In genomic region chr16:88759245-88759975, GRCh38 we compare ENCODE assay signal across 6 cellular contexts. TPM values are rescaled to one million over a fixed set of nuclear protein-coding genes. Genes with fewer than 3 reads are reported as not detected.
A peak's percentile ranks its signal among the peaks of the same experiment; 100 is the strongest.
DNase-seq lines count a peak whose midpoint lies in the region; ATAC-seq, FAIRE-seq and TF ChIP-seq lines count a peak whose summit lies in the region.

No MANE protein-coding gene starts in this region.

- peaks cover 39% of the 10 kb centered on the region for H3K9me1 ChIP-seq in K562 (ENCODE audit: control insufficient read depth, insufficient read depth, low read length)

- DNase-seq in Peyer's patch, result peak in 2 of 3 donors; percentile 64 to 84
- peak in 1 of 4 experiments; percentile 32 for DNase-seq in K562 (ENCODE audit: extremely low read depth in 1 of 4, low spot score in 3 of 4)
- DNase-seq in small intestine, result peak; percentile 51
- no peak for DNase-seq in inferior parietal cortex (ENCODE audit: extremely low spot score)
- DNase-seq in DMS53 (lab: John Stamatoyannopoulos, UW), result no peak

- BruUV-seq in K562 (replicated peaks; lab: Mats Ljungman, UMichigan), result no TSS peak

- no peaks in the 10 kb centered on the region for H3K36me3 ChIP-seq in Peyer's patch
- H3K36me3 ChIP-seq in K562 (ENCODE audit: control insufficient read depth, insufficient read depth, low read length), result peaks cover 94% of the 10 kb centered on the region
- H3K36me3 ChIP-seq in small intestine (ENCODE audit: control insufficient read depth in 2 of 2, insufficient read depth in 2 of 2, low read length in 2 of 2), result no peaks in the 10 kb centered on the region

- FAIRE-seq in K562 (lab: Jason Lieb, UNC) (no peak), small intestine (lab: Jason Lieb, UNC) (no peak)

- TF ChIP-seq EP300 in K562 (IDR thresholded peaks at IDR 0.05; ENCODE audit: low read length), result no peak

- CTCF ChIA-PET in K562 (lab: Yijun Ruan, JAX; ENCODE audit: low intra/inter-chr PET ratio), result no interaction called here

- TF ChIP-seq RAD21 in K562 (CRISPR knock-in tag; conservative IDR thresholded peaks at IDR 0.05 in 1 of 2, IDR thresholded peaks at IDR 0.05 in 1 of 2), result peak; percentile 19 to 27; a peak in 2 of 4 replicates

- peaks cover 87% of the 10 kb centered on the region for H4K20me1 ChIP-seq in K562 (replicated peaks; ENCODE audit: control insufficient read depth, insufficient read depth, low read length)

- TF ChIP-seq POLR2A in Peyer's patch (IDR thresholded peaks at IDR 0.05) (no peak), K562 (conservative IDR thresholded peaks at IDR 0.05) (no peak)

- H2AFZ ChIP-seq in K562 (ENCODE audit: low read depth, low read length), result no peak overlapping the region

- H3K79me2 ChIP-seq in K562 (ENCODE audit: control insufficient read depth, insufficient read depth, low read length), result peaks cover 96% of the 10 kb centered on the region

- WGBS in K562 (ENCODE audit: insufficient coverage, low coverage, missing lambda C conversion rate), result 78% methylated on average over 15 of the region's 26 CpGs
- WGBS in small intestine, 3 donors, result 46 to 60% (median 59%) methylated on average over 25 to 26 of the region's 26 CpGs

- POLR2A ChIA-PET in K562 (lab: Yijun Ruan, JAX), result interaction anchor here (0.6 to 8.9 kb wide), 10 partner anchors 12 to 804 kb away, joined by 3 to 102 read pairs (median 4); no protein-coding TSS in a partner anchor

- H3K4me3 ChIP-seq in Peyer's patch (no peak overlapping the region), K562 (no peak overlapping the region), small intestine (ENCODE audit: low read depth in 1 of 2, low read length in 2 of 2) (no peak overlapping the region)

- no peaks in the 10 kb centered on the region for H3K9me3 ChIP-seq in Peyer's patch
- no peaks in the 10 kb centered on the region for H3K9me3 ChIP-seq in K562 (replicated peaks; ENCODE audit: control insufficient read depth, insufficient read depth, low read depth, low read length)
- no peaks in the 10 kb centered on the region for H3K9me3 ChIP-seq in small intestine (ENCODE audit: control insufficient read depth, low read depth)

- peak in 1 of 6 experiments; percentile 21 for TF ChIP-seq CTCF in Peyer's patch (IDR thresholded peaks at IDR 0.05)
- TF ChIP-seq CTCF in K562 (IDR thresholded peaks at IDR 0.05 in 2 of 3, conservative IDR thresholded peaks at IDR 0.05 in 1 of 3; ENCODE audit: insufficient read depth in 2 of 3, low read depth in 1 of 3, low read length in 3 of 3), result no peak

- peaks cover 0 to 45% (median 1%) of the 10 kb centered on the region in 4 donors for H3K4me1 ChIP-seq in Peyer's patch
- peaks cover 24 to 93% of the 10 kb centered on the region in 2 experiments for H3K4me1 ChIP-seq in K562 (replicated peaks in 1 of 2; ENCODE audit: control insufficient read depth in 2 of 2, insufficient read depth in 2 of 2, low read length in 2 of 2)
- H3K4me1 ChIP-seq in small intestine (ENCODE audit: control insufficient read depth in 2 of 2, insufficient read depth in 1 of 2, low read depth in 1 of 2, low read length in 1 of 2), result peaks cover 0 to 5% of the 10 kb centered on the region in 2 donors

- in situ Hi-C loops in K562 (cut with MboI), result no loop called here

- intact Hi-C loops in K562 (cut with micrococcal nuclease), result no loop called here

- ATAC-seq in K562 (peak; percentile 34), HG03520 (IDR thresholded peaks at IDR 0.05; ENCODE audit: unreplicated experiment) (no peak)

- H3K27me3 ChIP-seq in Peyer's patch (no peaks in the 10 kb centered on the region), K562 (ENCODE audit: control insufficient read depth in 2 of 2, insufficient read depth in 2 of 2, low read length in 2 of 2) (no peaks in the 10 kb centered on the region), small intestine (ENCODE audit: control insufficient read depth in 2 of 2, insufficient read depth in 2 of 2, low read length in 2 of 2) (no peaks in the 10 kb centered on the region)

- H3K27ac ChIP-seq in Peyer's patch, result peak overlapping the region; percentile 43 to 74 (median 57)
- H3K27ac ChIP-seq in K562 (ENCODE audit: extremely low read depth, low read depth, low read length), result peak overlapping the region; percentile 32; the same call in 1 of the 3 replicates
- H3K27ac ChIP-seq in small intestine (ENCODE audit: low read depth in 1 of 2, low read length in 1 of 2), result peak overlapping the region in 1 of 2 donors; percentile 65

- peak overlapping the region; percentile 4 to 18; a peak in 2 of 4 replicates for H3K9ac ChIP-seq in K562 (ENCODE audit: insufficient read depth in 1 of 2, low read depth in 2 of 2, low read length in 2 of 2)

- no peak overlapping the region; the same call in 1 of the 2 replicates for H3K4me2 ChIP-seq in K562 (ENCODE audit: insufficient read depth, low read length)

RNA-seq across cellular contexts. Expression of gene PIEZO1, which starts 25.6 kb away (rescaled TPM):
- total RNA-seq in Peyer's patch (100 to 1,000 TPM in 3 of 4 donors, 10 to 100 TPM in 1; 76.9 to 218 (median 183) TPM), K562 (2014; rRNA removed) (213 and 305 TPM in 2 replicates), K562 (2014; rRNA removed; fragmentation: Illumina TruSeq; extraction: Trizol) (44.5 and 45.2 TPM in 2 replicates), K562 (2015; rRNA removed; fragmentation: Illumina TruSeq; extraction: Trizol) (97.9 and 113 TPM in 2 replicates), K562 (2021) (354 and 432 TPM in 2 replicates)
- total RNA-seq in K562 (2011; cell fraction: chromatin; rRNA removed; ENCODE audit: low replicate concordance), result 759 and 2,233 TPM in 2 replicates
- 1,565 and 1,591 TPM in 2 replicates for total RNA-seq in K562 (2011; cell fraction: nucleolus; rRNA removed)
- total RNA-seq in K562 (2011; cell fraction: nucleoplasm; rRNA removed), result 1,027 and 1,219 TPM in 2 replicates
- polyA plus RNA-seq in K562 (2011; rRNA removed) (131 and 170 TPM in 2 replicates), K562 (2014; fragmentation: Illumina TruSeq; extraction: Trizol) (146 and 201 TPM in 2 replicates), K562 (2014; fragmentation: Nextera tagmentation; extraction: Ambion mirVana) (1 to 10 TPM; 3.6 to 9.6 TPM), K562 (2014; rRNA removed) (319 and 383 TPM in 2 replicates), small intestine (10 to 100 TPM; 22.8 to 95.0 (median 27.8) TPM)
- polyA plus RNA-seq in K562 (2011; cell fraction: cytosol; rRNA removed), result 143 and 281 TPM in 2 replicates
- 1,334 and 2,777 TPM in 2 replicates for polyA plus RNA-seq in K562 (2011; cell fraction: nucleus; rRNA removed)
- 266 and 440 TPM in 2 replicates for polyA plus RNA-seq in K562 (2012)
- 56.6 and 97.2 TPM in 2 replicates for polyA minus RNA-seq in K562 (2011; rRNA and poly(A)+ RNA removed)
- 155 and 200 TPM in 2 replicates for polyA minus RNA-seq in K562 (2011; cell fraction: cytosol; rRNA and poly(A)+ RNA removed)
- polyA minus RNA-seq in K562 (2011; cell fraction: nucleus; rRNA and poly(A)+ RNA removed), result 321 and 450 TPM in 2 replicates

RNA-seq across cellular contexts. Expression of gene CDT1, which starts 44.2 kb away (rescaled TPM):
- 10 to 100 TPM in 2 of 4 donors, 1 to 10 TPM in 2; 7.9 to 28.1 (median 10.1) TPM for total RNA-seq in Peyer's patch
- 14.1 and 55.6 TPM in 2 replicates for total RNA-seq in K562 (2011; cell fraction: chromatin; rRNA removed; ENCODE audit: low replicate concordance)
- total RNA-seq in K562 (2011; cell fraction: nucleolus; rRNA removed), result 67.5 and 87.8 TPM in 2 replicates
- 29.4 and 38.8 TPM in 2 replicates for total RNA-seq in K562 (2011; cell fraction: nucleoplasm; rRNA removed)
- total RNA-seq in K562 (2014; rRNA removed), result 114 and 119 TPM in 2 replicates
- 3.4 and 4.4 TPM in 2 replicates for total RNA-seq in K562 (2014; rRNA removed; fragmentation: Illumina TruSeq; extraction: Trizol)
- total RNA-seq in K562 (2015; rRNA removed; fragmentation: Illumina TruSeq; extraction: Trizol), result 14.4 and 17.9 TPM in 2 replicates
- total RNA-seq in K562 (2021), result 173 and 178 TPM in 2 replicates
- polyA plus RNA-seq in K562 (2011; rRNA removed), result 14.2 and 29.4 TPM in 2 replicates
- polyA plus RNA-seq in K562 (2011; cell fraction: cytosol; rRNA removed), result 48.5 and 101 TPM in 2 replicates
- polyA plus RNA-seq in K562 (2011; cell fraction: nucleus; rRNA removed), result 38.4 and 58.3 TPM in 2 replicates
- polyA plus RNA-seq in K562 (2012), result 68.4 and 200 TPM in 2 replicates
- polyA plus RNA-seq in K562 (2014; fragmentation: Illumina TruSeq; extraction: Trizol), result 9.3 and 47.1 TPM in 2 replicates
- polyA plus RNA-seq in K562 (2014; fragmentation: Nextera tagmentation; extraction: Ambion mirVana), result 1 to 10 TPM in 1 of 2 experiments, under 1 TPM in 1; 0.92 to 1.6 TPM
- polyA plus RNA-seq in K562 (2014; rRNA removed), result 53.6 and 65.8 TPM in 2 replicates
- polyA minus RNA-seq in K562 (2011; rRNA and poly(A)+ RNA removed), result 9.8 and 10.4 TPM in 2 replicates
- polyA minus RNA-seq in K562 (2011; cell fraction: cytosol; rRNA and poly(A)+ RNA removed), result 102 and 178 TPM in 2 replicates
- polyA minus RNA-seq in K562 (2011; cell fraction: nucleus; rRNA and poly(A)+ RNA removed), result 25.2 and 25.9 TPM in 2 replicates
- polyA plus RNA-seq in small intestine, result 10 to 100 TPM in 1 of 3 donors, 1 to 10 TPM in 2; 1.1 to 16.7 (median 2.2) TPM

RNA-seq across cellular contexts. Expression of gene APRT, which starts 52.3 kb away (rescaled TPM):
- total RNA-seq in Peyer's patch (100 to 1,000 TPM; 109 to 190 (median 122) TPM), K562 (2014; rRNA removed) (409 and 555 TPM in 2 replicates), K562 (2014; rRNA removed; fragmentation: Illumina TruSeq; extraction: Trizol) (86.2 and 129 TPM in 2 replicates), K562 (2015; rRNA removed; fragmentation: Illumina TruSeq; extraction: Trizol) (213 and 224 TPM in 2 replicates), K562 (2021) (340 and 359 TPM in 2 replicates)
- total RNA-seq in K562 (2011; cell fraction: chromatin; rRNA removed; ENCODE audit: low replicate concordance), result 35.4 and 135 TPM in 2 replicates
- total RNA-seq in K562 (2011; cell fraction: nucleolus; rRNA removed), result 138 and 183 TPM in 2 replicates
- 82.7 and 89.3 TPM in 2 replicates for total RNA-seq in K562 (2011; cell fraction: nucleoplasm; rRNA removed)
- polyA plus RNA-seq in K562 (2011; rRNA removed) (146 and 234 TPM in 2 replicates), K562 (2014; fragmentation: Illumina TruSeq; extraction: Trizol) (94.4 and 200 TPM in 2 replicates), K562 (2014; fragmentation: Nextera tagmentation; extraction: Ambion mirVana) (100 to 1,000 TPM in 1 of 2 experiments, 10 to 100 TPM in 1; 41.7 to 116 TPM), K562 (2014; rRNA removed) (354 and 422 TPM in 2 replicates), small intestine (100 to 1,000 TPM; 197 to 255 (median 247) TPM)
- polyA plus RNA-seq in K562 (2011; cell fraction: cytosol; rRNA removed), result 130 and 287 TPM in 2 replicates
- 161 and 192 TPM in 2 replicates for polyA plus RNA-seq in K562 (2011; cell fraction: nucleus; rRNA removed)
- 290 and 337 TPM in 2 replicates for polyA plus RNA-seq in K562 (2012)
- 17.6 and 29.0 TPM in 2 replicates for polyA minus RNA-seq in K562 (2011; rRNA and poly(A)+ RNA removed)
- 127 and 142 TPM in 2 replicates for polyA minus RNA-seq in K562 (2011; cell fraction: cytosol; rRNA and poly(A)+ RNA removed)
- 49.9 and 62.3 TPM in 2 replicates for polyA minus RNA-seq in K562 (2011; cell fraction: nucleus; rRNA and poly(A)+ RNA removed)

RNA-seq across cellular contexts. Expression of gene CTU2, which starts 53.1 kb away (rescaled TPM):
- total RNA-seq in Peyer's patch, result 10 to 100 TPM in 2 of 4 donors, 1 to 10 TPM in 2; 3.9 to 25.1 (median 9.3) TPM
- 45.3 and 159 TPM in 2 replicates for total RNA-seq in K562 (2011; cell fraction: chromatin; rRNA removed; ENCODE audit: low replicate concordance)
- total RNA-seq in K562 (2011; cell fraction: nucleolus; rRNA removed), result 114 and 148 TPM in 2 replicates
- 48.7 and 66.7 TPM in 2 replicates for total RNA-seq in K562 (2011; cell fraction: nucleoplasm; rRNA removed)
- total RNA-seq in K562 (2014; rRNA removed), result 55.4 and 68.9 TPM in 2 replicates
- 7.2 and 11.9 TPM in 2 replicates for total RNA-seq in K562 (2014; rRNA removed; fragmentation: Illumina TruSeq; extraction: Trizol)
- total RNA-seq in K562 (2015; rRNA removed; fragmentation: Illumina TruSeq; extraction: Trizol), result 41.1 and 49.2 TPM in 2 replicates
- total RNA-seq in K562 (2021), result 105 and 106 TPM in 2 replicates
- polyA plus RNA-seq in K562 (2011; rRNA removed), result 23.2 and 30.1 TPM in 2 replicates
- polyA plus RNA-seq in K562 (2011; cell fraction: cytosol; rRNA removed), result 40.2 and 96.8 TPM in 2 replicates
- 102 and 136 TPM in 2 replicates for polyA plus RNA-seq in K562 (2011; cell fraction: nucleus; rRNA removed)
- 34.1 and 51.7 TPM in 2 replicates for polyA plus RNA-seq in K562 (2012)
- 17.7 and 46.9 TPM in 2 replicates for polyA plus RNA-seq in K562 (2014; fragmentation: Illumina TruSeq; extraction: Trizol)
- 1 to 10 TPM; 1.3 to 3.0 TPM for polyA plus RNA-seq in K562 (2014; fragmentation: Nextera tagmentation; extraction: Ambion mirVana)
- 63.4 and 76.6 TPM in 2 replicates for polyA plus RNA-seq in K562 (2014; rRNA removed)
- polyA minus RNA-seq in K562 (2011; rRNA and poly(A)+ RNA removed), result 9.4 and 14.4 TPM in 2 replicates
- 48.0 and 51.1 TPM in 2 replicates for polyA minus RNA-seq in K562 (2011; cell fraction: cytosol; rRNA and poly(A)+ RNA removed)
- 40.7 and 44.1 TPM in 2 replicates for polyA minus RNA-seq in K562 (2011; cell fraction: nucleus; rRNA and poly(A)+ RNA removed)
- 10 to 100 TPM; 10.1 to 15.0 (median 12.4) TPM for polyA plus RNA-seq in small intestine

RNA-seq across cellular contexts. Expression of gene RNF166, which starts 53.2 kb away (rescaled TPM):
- total RNA-seq in Peyer's patch, result 10 to 100 TPM; 14.5 to 64.4 (median 23.1) TPM
- 58.8 and 182 TPM in 2 replicates for total RNA-seq in K562 (2011; cell fraction: chromatin; rRNA removed; ENCODE audit: low replicate concordance)
- 89.5 and 92.7 TPM in 2 replicates for total RNA-seq in K562 (2011; cell fraction: nucleolus; rRNA removed)
- total RNA-seq in K562 (2011; cell fraction: nucleoplasm; rRNA removed), result 60.1 and 64.4 TPM in 2 replicates
- total RNA-seq in K562 (2014; rRNA removed), result 46.9 and 61.6 TPM in 2 replicates
- total RNA-seq in K562 (2014; rRNA removed; fragmentation: Illumina TruSeq; extraction: Trizol), result 6.1 and 7.3 TPM in 2 replicates
- total RNA-seq in K562 (2015; rRNA removed; fragmentation: Illumina TruSeq; extraction: Trizol), result 19.5 and 22.3 TPM in 2 replicates
- total RNA-seq in K562 (2021), result 60.3 and 61.2 TPM in 2 replicates
- 26.5 and 37.4 TPM in 2 replicates for polyA plus RNA-seq in K562 (2011; rRNA removed)
- 37.8 and 90.9 TPM in 2 replicates for polyA plus RNA-seq in K562 (2011; cell fraction: cytosol; rRNA removed)
- polyA plus RNA-seq in K562 (2011; cell fraction: nucleus; rRNA removed), result 118 and 185 TPM in 2 replicates
- polyA plus RNA-seq in K562 (2012), result 23.8 and 39.8 TPM in 2 replicates
- polyA plus RNA-seq in K562 (2014; fragmentation: Illumina TruSeq; extraction: Trizol), result 12.7 and 27.9 TPM in 2 replicates
- under 1 TPM; 0.56 to 0.96 TPM for polyA plus RNA-seq in K562 (2014; fragmentation: Nextera tagmentation; extraction: Ambion mirVana)
- 59.4 and 65.6 TPM in 2 replicates for polyA plus RNA-seq in K562 (2014; rRNA removed)
- polyA minus RNA-seq in K562 (2011; rRNA and poly(A)+ RNA removed), result 7.0 and 12.0 TPM in 2 replicates
- 41.2 and 44.5 TPM in 2 replicates for polyA minus RNA-seq in K562 (2011; cell fraction: cytosol; rRNA and poly(A)+ RNA removed)
- 33.4 and 39.2 TPM in 2 replicates for polyA minus RNA-seq in K562 (2011; cell fraction: nucleus; rRNA and poly(A)+ RNA removed)
- polyA plus RNA-seq in small intestine, result 10 to 100 TPM in 2 of 3 donors, 1 to 10 TPM in 1; 9.2 to 15.1 (median 13.5) TPM

Comparison
In these comparisons a context has a peak if more than half of its experiments do, and no peak if none do; other contexts are left out.
1. DNase-seq: peak in Peyer's patch (2 of 3) and small intestine (single experiment); none in inferior parietal cortex (single experiment) and DMS53 (single experiment).